In genomic region chr15:70337292-70338186, GRCh38 we compare ENCODE assay signal across 12 cellular contexts.
"Had no signal": no experiment of that assay in that cellular context is flagged by ENCODE, and none has a peak within 500 bp of the region (broad histone marks: within the 10 kb centered on the region; RNA-seq: fewer than 3 reads in every experiment).

No MANE protein-coding gene starts in this region.

- H3K27me3 ChIP-seq: hepatocyte had no signal

- H3K4me1 ChIP-seq: psoas muscle had no signal

- ATAC-seq: activated CD8-positive, alpha-beta memory T cell treated with anti-CD3 and anti-CD28 coated beads, Interleukin-2, amount 10 ng/mL, durations not matched to agents 7 days and 5 days; activated naive CD4-positive, alpha-beta T cell treated with anti-CD3 and anti-CD28 coated beads, Interleukin-2, amount 50 U/mL, for 72 hours had no signal

- DNase-seq: activated CD4-positive, alpha-beta T cell treated with anti-CD3 and anti-CD28 coated beads, Interleukin-2, amount 50 U/mL, for 48 hours; activated CD4-positive, CD25-positive, alpha-beta regulatory T cell treated with anti-CD3 and anti-CD28 coated beads, Interleukin-2, amount 50 U/mL, for 72 hours; activated CD8-positive, alpha-beta memory T cell treated with anti-CD3 and anti-CD28 coated beads, Interleukin-2, amount 10 ng/mL, durations not matched to agents 7 days and 5 days; activated effector memory CD4-positive, alpha-beta T cell treated with Interleukin-2 at 50 U/mL for 16 hours; activated T-cell treated with anti-CD3 and anti-CD28 coated beads, Interleukin-2, amount 50 U/mL, for 24 hours; kidney glomerular epithelial cell; psoas muscle; stimulated activated CD4-positive, alpha-beta T cell treated with anti-CD3 and anti-CD28 coated beads, Interleukin-4, amount 100 ng/mL, for 1 hour; stimulated activated CD8-positive, alpha-beta memory T cell treated with anti-CD3 and anti-CD28 coated beads, Interleukin-4, amount 100 ng/mL, for 48 hours; SW 1271 had no signal

- H3K9me3 ChIP-seq: psoas muscle had no signal

- H3K27ac ChIP-seq: hepatocyte, psoas muscle had no signal

- H3K4me3 ChIP-seq: hepatocyte, psoas muscle had no signal
